8 cellular contexts compared by ENCODE assay signal in genomic region chr17:81094744-81095607, GRCh38.
DNase-seq lines count a peak whose midpoint lies in the region; ATAC-seq, FAIRE-seq and TF ChIP-seq lines count a peak whose summit lies in the region.

No MANE protein-coding gene starts in this region.

- peaks cover 3% of the 10 kb centered on the region for H3K36me3 Mint-ChIP-seq in astrocyte (ENCODE audit: low read depth, unreplicated experiment)

- H3K4me3 Mint-ChIP-seq in astrocyte (ENCODE audit: unreplicated experiment): peak overlapping the region; percentile 50

- peak overlapping the region; percentile 95 for H3K27ac Mint-ChIP-seq in astrocyte (ENCODE audit: unreplicated experiment)

- H3K4me2 ChIP-seq in astrocyte (ENCODE audit: low read length): peak overlapping the region; percentile 79

- peak overlapping the region; percentile 2 for H2AFZ ChIP-seq in astrocyte (ENCODE audit: low read depth, low read length)

- H4K20me1 ChIP-seq in astrocyte (ENCODE audit: insufficient read depth, low read length): peaks cover 29% of the 10 kb centered on the region

- no peaks in the 10 kb centered on the region for H3K9me3 Mint-ChIP-seq in astrocyte (ENCODE audit: unreplicated experiment)

- H3K9ac ChIP-seq in astrocyte (ENCODE audit: low read length): peak overlapping the region; percentile 87
- H3K9ac ChIP-seq in iPS-18a (ENCODE audit: low read length): peak overlapping the region; percentile 7

- no peak for ATAC-seq in GM18858 (IDR thresholded peaks at IDR 0.05; ENCODE audit: unreplicated experiment)

- H3K36me3 ChIP-seq in astrocyte (ENCODE audit: insufficient read depth, low read length) (no peaks in the 10 kb centered on the region), iPS-18a (ENCODE audit: control insufficient read depth, low read depth, low read length) (no peaks in the 10 kb centered on the region)

- H3K4me1 Mint-ChIP-seq in astrocyte (ENCODE audit: low read depth, unreplicated experiment): peaks cover 30% of the 10 kb centered on the region

- H3K4me1 ChIP-seq in astrocyte (ENCODE audit: insufficient read depth, low read length) (peaks cover 46% of the 10 kb centered on the region), iPS-18a (ENCODE audit: control insufficient read depth, low read depth, low read length) (peaks cover 35% of the 10 kb centered on the region)

- H3K27me3 ChIP-seq in astrocyte (ENCODE audit: insufficient read depth, low read length) (no peaks in the 10 kb centered on the region), iPS-18a (ENCODE audit: control insufficient read depth, insufficient read depth, low read length) (no peaks in the 10 kb centered on the region)

- DNase-seq in DMS153 treated with DMSO at 0.1 percent for 48 hours (lab: John Stamatoyannopoulos, UW; ENCODE audit: unreplicated experiment) (peak; percentile 71), NCI-H1417 (lab: John Stamatoyannopoulos, UW) (peak; percentile 84 to 96 (median 88)), T-helper 22 cell (ENCODE audit: low read depth) (peak; percentile 86), astrocyte (ENCODE audit: low read depth) (peak; percentile 100), skeletal muscle cell (ENCODE audit: low read depth) (peak; percentile 98), 8988T (no peak)

- H3K27me3 Mint-ChIP-seq in astrocyte (ENCODE audit: low read depth, unreplicated experiment): no peaks in the 10 kb centered on the region

- FAIRE-seq in astrocyte (lab: Jason Lieb, UNC): peak; percentile 87

- peak overlapping the region; percentile 97 for H3K27ac ChIP-seq in astrocyte (ENCODE audit: low read depth, low read length)
- peak overlapping the region; percentile 69 for H3K27ac ChIP-seq in iPS-18a (ENCODE audit: low read length)

- no peaks in the 10 kb centered on the region for H3K79me2 ChIP-seq in astrocyte (ENCODE audit: insufficient read depth, low read length)

- no peak for TF ChIP-seq CTCF in astrocyte (IDR thresholded peaks at IDR 0.05; ENCODE audit: insufficient read depth, low read depth, low read length)

- H3K9me3 ChIP-seq in astrocyte (ENCODE audit: insufficient read depth, low read depth, low read length) (no peaks in the 10 kb centered on the region), iPS-18a (ENCODE audit: control insufficient read depth, low read depth, low read length) (no peaks in the 10 kb centered on the region)

- H3K4me3 ChIP-seq in astrocyte (ENCODE audit: insufficient read depth, low read depth, low read length): peak overlapping the region; percentile 11
- H3K4me3 ChIP-seq in iPS-18a (ENCODE audit: low read length): no peak overlapping the region
- no peak overlapping the region for H3K4me3 ChIP-seq in skeletal muscle cell (ENCODE audit: low read depth, low read length)
